2 cellular contexts compared by ENCODE assay signal in genomic region chr2:148615446-148615845, GRCh38.
TF ChIP-seq lines count a peak whose summit lies in the region.

No MANE protein-coding gene starts in this region.

TF ChIP-seq in SK-N-SH, 30 proteins besides CTCF, POLR2A, EP300 and RAD21 (continued from another document):
- TF ChIP-seq USF2 (IDR thresholded peaks at IDR 0.05; ENCODE audit: borderline replicate concordance, low read depth, low read length) = no peak
- TF ChIP-seq RCOR1 (IDR thresholded peaks at IDR 0.05; ENCODE audit: low read length) = no peak
- TF ChIP-seq NRF1 (IDR thresholded peaks at IDR 0.05; ENCODE audit: low read depth, low read length) = no peak
- TF ChIP-seq MEF2A (IDR thresholded peaks at IDR 0.05; ENCODE audit: borderline replicate concordance, low read depth) = no peak
- TF ChIP-seq SIN3A (IDR thresholded peaks at IDR 0.05; ENCODE audit: borderline replicate concordance, low read depth, low read length) = no peak
- no peak for TF ChIP-seq REST (IDR thresholded peaks at IDR 0.05; ENCODE audit: low read depth, low read length)
- no peak for TF ChIP-seq ZBTB33 (IDR thresholded peaks at IDR 0.05; ENCODE audit: borderline replicate concordance, low read depth)

TF ChIP-seq in SK-N-SH treated with all-trans-retinoic acid at 6 μM for 48 hours, 23 proteins besides CTCF, POLR2A, EP300 and RAD21 (continued from another document):
- TF ChIP-seq PATZ1 (CRISPR knock-in tag; IDR thresholded peaks at IDR 0.05; ENCODE audit: borderline replicate concordance) (no peak), ZFP3 (CRISPR knock-in tag; IDR thresholded peaks at IDR 0.05) (no peak)
